In genomic region chr9:92612816-92613215, GRCh38 we compare ENCODE assay signal across 29 cellular contexts.
"Had no signal": no experiment of that assay in that cellular context is flagged by ENCODE, and none has a peak within 500 bp of the region (broad histone marks: within the 10 kb centered on the region; RNA-seq: fewer than 3 reads in every experiment).

No MANE protein-coding gene starts in this region.

- H3K36me3 Mint-ChIP-seq: activated naive CD4-positive, alpha-beta T cell treated with anti-CD3 and anti-CD28 coated beads, Interleukin-2, amount 50 U/mL, for 72 hours had no signal

- H3K4me3 ChIP-seq: adrenal gland, body of pancreas, breast epithelium, K562 had no signal

- H3K9me3 ChIP-seq: adrenal gland, body of pancreas, breast epithelium had no signal

- H3K27ac ChIP-seq: adrenal gland, body of pancreas, breast epithelium, VCaP had no signal

- H3K27me3 Mint-ChIP-seq: activated B cell treated with CpG ODN at 0.5 μM for 24 hours; activated CD4-positive, alpha-beta memory T cell treated with anti-CD3 and anti-CD28 coated beads for 36 hours had no signal

- DNase-seq: activated B cell treated with CpG ODN at 0.5 μM for 24 hours; activated CD4-positive, alpha-beta memory T cell treated with anti-CD3 and anti-CD28 coated beads for 36 hours; activated CD4-positive, alpha-beta T cell treated with anti-CD3 and anti-CD28 coated beads for 4 hours; activated CD4-positive, alpha-beta T cell treated with anti-CD3 and anti-CD28 coated beads, Interleukin-2, amount 50 U/mL, for 1 hour; activated CD4-positive, CD25-positive, alpha-beta regulatory T cell treated with anti-CD3 and anti-CD28 coated beads, Interleukin-2, amount 50 U/mL, for 72 hours; activated CD8-positive, alpha-beta memory T cell treated with anti-CD3 and anti-CD28 coated beads, Interleukin-2, amount 50 U/mL, for 4 hours; activated gamma-delta T cell treated with Interleukin-2 at 50 U/mL for 16 hours; activated naive CD4-positive, alpha-beta T cell treated with anti-CD3 and anti-CD28 coated beads for 36 hours; activated T-cell treated with anti-CD3 and anti-CD28 coated beads for 4 hours; activated T-cell treated with anti-CD3 and anti-CD28 coated beads, Interleukin-2, amount 50 U/mL, for 4 hours; adrenal gland; body of pancreas; NCI-H1105; NCI-H1417 treated with DMSO at 0.1 percent for 48 hours; NCI-H187 treated with DMSO at 0.1 percent for 48 hours; NCI-H2081; NCI-H345; NCI-H524 treated with DMSO at 0.1 percent for 48 hours; RPMI8226; SIG-M5; SW 1271; T-helper 1 cell; T-helper 2 cell; T-helper 9 cell had no signal

- H3K36me3 ChIP-seq: breast epithelium had no signal

- H3K9me3 Mint-ChIP-seq: activated B cell treated with CpG ODN at 0.5 μM for 24 hours; activated CD4-positive, alpha-beta memory T cell treated with anti-CD3 and anti-CD28 coated beads for 36 hours; activated naive CD4-positive, alpha-beta T cell treated with anti-CD3 and anti-CD28 coated beads for 36 hours; activated naive CD4-positive, alpha-beta T cell treated with anti-CD3 and anti-CD28 coated beads, Interleukin-2, amount 50 U/mL, for 72 hours; activated T-cell treated with anti-CD3 and anti-CD28 coated beads, Interleukin-2, amount 50 U/mL, for 4 hours; activated T-helper 1 cell treated with anti-CD3 and anti-CD28 coated beads, Interleukin-12 subunit alpha, Interleukin-12 subunit beta, Interleukin-2, Interleukin-4 antibody, amounts not matched to agents 30 ng/mL and 10 ng/mL and 1 ng/mL, durations not matched to agents 14 hours and 24 hours and 36 hours had no signal

- H3K4me3 Mint-ChIP-seq: activated B cell treated with CpG ODN at 0.5 μM for 24 hours; activated CD4-positive, alpha-beta memory T cell treated with anti-CD3 and anti-CD28 coated beads for 36 hours; activated naive CD4-positive, alpha-beta T cell treated with anti-CD3 and anti-CD28 coated beads for 36 hours; activated T-cell treated with anti-CD3 and anti-CD28 coated beads, Interleukin-2, amount 50 U/mL, for 4 hours; activated T-helper 1 cell treated with anti-CD3 and anti-CD28 coated beads, Interleukin-12 subunit alpha, Interleukin-12 subunit beta, Interleukin-2, Interleukin-4 antibody, amounts not matched to agents 30 ng/mL and 10 ng/mL and 1 ng/mL, durations not matched to agents 14 hours and 24 hours and 36 hours had no signal

- H3K27me3 ChIP-seq: adrenal gland, body of pancreas, breast epithelium had no signal

- H3K27ac Mint-ChIP-seq: activated B cell treated with CpG ODN at 0.5 μM for 24 hours; activated CD4-positive, alpha-beta memory T cell treated with anti-CD3 and anti-CD28 coated beads for 36 hours; activated naive CD4-positive, alpha-beta T cell treated with anti-CD3 and anti-CD28 coated beads for 36 hours; activated T-helper 1 cell treated with anti-CD3 and anti-CD28 coated beads, Interleukin-12 subunit alpha, Interleukin-12 subunit beta, Interleukin-2, Interleukin-4 antibody, amounts not matched to agents 30 ng/mL and 10 ng/mL and 1 ng/mL, durations not matched to agents 14 hours and 24 hours and 36 hours had no signal

- H3K4me1 Mint-ChIP-seq: activated B cell treated with CpG ODN at 0.5 μM for 24 hours had no signal

- H3K4me1 ChIP-seq: breast epithelium had no signal
